19 cellular contexts compared by ENCODE assay signal in the genomic region with DNA sequence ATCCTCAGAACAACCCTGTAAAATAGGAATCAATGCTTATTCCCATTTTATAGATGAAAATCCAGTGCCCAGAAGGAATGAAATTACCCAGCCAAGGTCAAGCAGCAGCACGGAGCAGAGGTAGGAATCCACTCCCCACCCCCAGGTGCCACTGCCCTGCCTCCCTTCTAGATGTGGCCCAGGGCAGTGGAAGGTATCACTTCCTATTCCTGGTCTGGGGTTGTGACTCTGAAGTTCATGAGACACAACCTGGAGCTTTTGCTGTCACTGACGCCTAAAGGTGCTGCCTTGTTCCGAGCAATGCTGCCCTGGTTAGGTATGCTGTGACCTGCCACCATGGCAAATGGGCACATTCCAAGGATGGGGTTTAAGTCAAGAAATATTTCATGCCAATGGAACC. TPM values are rescaled to one million over a fixed set of nuclear protein-coding genes. Genes with fewer than 3 reads are reported as not detected.
DNase-seq lines count a peak whose midpoint lies in the region; ATAC-seq, FAIRE-seq and TF ChIP-seq lines count a peak whose summit lies in the region.
"Had no signal": no experiment of that assay in that cellular context is flagged by ENCODE, and none has a peak within 500 bp of the region (broad histone marks: within the 10 kb centered on the region; RNA-seq: fewer than 3 reads in every experiment).

No MANE protein-coding gene starts in this region.

- H3K27ac Mint-ChIP-seq in natural killer cell, result peak overlapping the region; percentile 60 to 69

- peak; percentile 50 for FAIRE-seq in GM18507 (lab: Jason Lieb, UNC)
- FAIRE-seq: TTC549 had no signal

- no peaks in the 10 kb centered on the region for H3K27me3 Mint-ChIP-seq in natural killer cell (ENCODE audit: low read depth in 2 of 2)

- DNase-seq in GM18507 (ENCODE audit: extremely low spot score, insufficient read length, low read depth) (no peak), natural killer cell (no peak), NCI-H1694 treated with DMSO at 0.1 percent for 48 hours (lab: John Stamatoyannopoulos, UW) (no peak), NCI-H2081 (lab: John Stamatoyannopoulos, UW) (no peak)
- no peak for DNase-seq in activated CD8-positive, alpha-beta memory T cell treated with anti-CD3 and anti-CD28 coated beads, Interleukin-2, amount 50 U/mL, for 48 hours
- DNase-seq: activated effector memory CD4-positive, alpha-beta T cell treated with Interleukin-2 at 50 U/mL for 16 hours; dermis blood vessel endothelial cell; DMS79 treated with DMSO at 0.1 percent for 48 hours; esophagus squamous epithelium; left cardiac atrium; NCI-H187 treated with DMSO at 0.1 percent for 48 hours; NCI-H748 treated with DMSO at 0.1 percent for 48 hours; SJCRH30; stimulated activated CD8-positive, alpha-beta memory T cell treated with anti-CD3 and anti-CD28 coated beads, Interleukin-4, amount 100 ng/mL, for 48 hours; upper lobe of right lung had no signal

- ATAC-seq in GM21576 (IDR thresholded peaks at IDR 0.05; ENCODE audit: unreplicated experiment) (peak; percentile 54), HG03442 (IDR thresholded peaks at IDR 0.05; ENCODE audit: unreplicated experiment) (peak; percentile 47), natural killer cell (no peak), GM19328 (IDR thresholded peaks at IDR 0.05; ENCODE audit: unreplicated experiment) (no peak)
- ATAC-seq: left cardiac atrium, upper lobe of right lung had no signal

- no peak overlapping the region for H3K4me3 Mint-ChIP-seq in natural killer cell

- no peaks in the 10 kb centered on the region for H3K36me3 Mint-ChIP-seq in natural killer cell

- intact Hi-C loops in natural killer cell (cut with micrococcal nuclease), result no loop called here

- peaks cover 62 to 69% of the 10 kb centered on the region in 2 donors for H3K4me1 Mint-ChIP-seq in natural killer cell

- no peaks in the 10 kb centered on the region for H3K9me3 Mint-ChIP-seq in natural killer cell

- TF ChIP-seq CTCF in natural killer cell (IDR thresholded peaks at IDR 0.05), result no peak

RNA-seq across cellular contexts. Expression of a gene that starts 53.6 kb away (rescaled TPM):
- total RNA-seq in natural killer cell, result 100 to 1,000 TPM in 1 of 3 donors, 10 to 100 TPM in 2; 95.3 to 137 (median 97.1) TPM
- total RNA-seq: dermis blood vessel endothelial cell had no signal

Comparison
In these comparisons a context has a peak if more than half of its experiments do, and no peak if none do; other contexts are left out.
1. ATAC-seq: peak in GM21576 (single experiment) and HG03442 (single experiment); none in natural killer cell (0 of 3) and GM19328 (single experiment).